Comparison of ENCODE assay signal across 8 cellular contexts in genomic region chr5:96997265-96997859, GRCh38.
DNase-seq lines count a peak whose midpoint lies in the region; ATAC-seq and TF ChIP-seq lines count a peak whose summit lies in the region.

No MANE protein-coding gene starts in this region.

- H3K4me3 ChIP-seq in psoas muscle: no peak overlapping the region

- intact Hi-C loops in psoas muscle (cut with DNase I): loop anchor here in 1 of 2 donors (5.0 to 10.0 kb wide), 2 partner anchors 165 to 243 kb away; no protein-coding TSS in a partner anchor

- no peaks in the 10 kb centered on the region for H3K4me1 ChIP-seq in psoas muscle

- no peaks in the 10 kb centered on the region for H3K27me3 ChIP-seq in psoas muscle (ENCODE audit: insufficient read depth in 3 of 3, low read length in 2 of 3)

- H3K9me3 ChIP-seq in psoas muscle: no peaks in the 10 kb centered on the region

- peak; percentile 51 for TF ChIP-seq CTCF in psoas muscle (IDR thresholded peaks at IDR 0.05)

- DNase-seq in NCI-H1417 (lab: John Stamatoyannopoulos, UW) (peak; percentile 4 to 60 (median 31)), NCI-H1417 treated with DMSO at 0.1 percent for 48 hours (lab: John Stamatoyannopoulos, UW) (no peak), SK-MEL-5 (ENCODE audit: low read depth, low spot score) (peak; percentile 71), fibroblast of gingiva (ENCODE audit: low read depth) (peak; percentile 47), psoas muscle (no peak)

- in situ Hi-C loops in SK-MEL-5 (cut with HindIII; ENCODE audit: low pct_unique_long_range_greater_than_20kb, low sequenced_read_pairs): no loop called here

- no peak overlapping the region for H3K27ac ChIP-seq in psoas muscle

- 51 to 52% (median 52%) methylated on average over 2 of the region's 2 CpGs for WGBS in psoas muscle, 3 donors

- ATAC-seq in GM18519 (IDR thresholded peaks at IDR 0.05; ENCODE audit: low FRiP score, unreplicated experiment) (peak; percentile 84), HG03520 (IDR thresholded peaks at IDR 0.05; ENCODE audit: unreplicated experiment) (peak; percentile 81), psoas muscle (peak in 2 of 4 donors; percentile 67 to 69), GM18873 (IDR thresholded peaks at IDR 0.05; ENCODE audit: low FRiP score, unreplicated experiment) (no peak)

- peaks cover 0 to 83% of the 10 kb centered on the region in 2 donors for H3K36me3 ChIP-seq in psoas muscle (ENCODE audit: insufficient read depth in 1 of 2, low read depth in 1 of 2)

Comparison
In these comparisons a context has a peak if more than half of its experiments do, and no peak if none do; other contexts are left out.
1. DNase-seq: peak in NCI-H1417 (3 of 3), SK-MEL-5 (single experiment) and fibroblast of gingiva (single experiment); none in NCI-H1417 treated with DMSO at 0.1 percent for 48 hours (single experiment) and psoas muscle (0 of 2).